In genomic region chr6:8155259-8156012, GRCh38 we compare ENCODE assay signal across 27 cellular contexts.
"Had no signal": no experiment of that assay in that cellular context is flagged by ENCODE, and none has a peak within 500 bp of the region (broad histone marks: within the 10 kb centered on the region; RNA-seq: fewer than 3 reads in every experiment).

No MANE protein-coding gene starts in this region.

- H3K36me3 Mint-ChIP-seq: naive B cell; natural killer cell treated with Interleukin-12 subunit alpha and Interleukin-12 subunit beta and Interleukin-15 and Interleukin-18, amount 100 ng/mL, for 72 hours; stimulated activated naive B cell treated with anti-CD40 and anti-IgM and Interleukin-4, amounts not matched to agents 10 μg/mL and 1 μg/mL and 100 μg/mL, for 72 hours had no signal

- H3K27ac ChIP-seq: coronary artery, esophagus squamous epithelium, parathyroid adenoma, right lobe of liver, thoracic aorta, tibial nerve, upper lobe of left lung, uterus had no signal

- H3K27me3 Mint-ChIP-seq: progenitor cell of endocrine pancreas had no signal

- H3K36me3 ChIP-seq: esophagus squamous epithelium, right lobe of liver, thoracic aorta, tibial nerve, upper lobe of left lung, uterus had no signal

- H3K4me1 ChIP-seq: esophagus squamous epithelium, parathyroid adenoma, right lobe of liver, tibial nerve, upper lobe of left lung, uterus had no signal

- H3K4me1 Mint-ChIP-seq: naive B cell; neural crest cell; stimulated activated naive B cell treated with anti-CD40 and anti-IgM and Interleukin-4, amounts not matched to agents 10 μg/mL and 1 μg/mL and 100 μg/mL, for 72 hours had no signal

- FAIRE-seq: endometrium, keratinocyte, small intestine had no signal

- ATAC-seq: effector memory CD8-positive, alpha-beta T cell; mucosa of descending colon; natural killer cell treated with Interleukin-12 subunit alpha and Interleukin-12 subunit beta and Interleukin-15 and Interleukin-18, amount 100 ng/mL, for 72 hours; right lobe of liver; stimulated activated naive B cell treated with anti-CD40 and anti-IgM and Interleukin-4, amounts not matched to agents 10 μg/mL and 1 μg/mL and 100 μg/mL, for 72 hours had no signal

- DNase-seq: dermis blood vessel endothelial cell; effector memory CD8-positive, alpha-beta T cell; erythroblast; esophagus squamous epithelium; foreskin melanocyte; hypothalamus; mesenchymal stem cell; mucosa of descending colon; naive B cell; right lobe of liver; small intestine; stimulated activated CD4-positive, alpha-beta T cell treated with anti-CD3 and anti-CD28 coated beads, Interleukin-15, amount 100 ng/mL, for 24 hours; stimulated activated CD4-positive, alpha-beta T cell treated with anti-CD3 and anti-CD28 coated beads, Interleukin-2, amount 100 ng/mL, for 48 hours; stimulated activated naive B cell treated with anti-CD40 and anti-IgM and Interleukin-4, amounts not matched to agents 10 μg/mL and 1 μg/mL and 100 μg/mL, for 72 hours; upper lobe of left lung; uterus had no signal

- H3K9me3 ChIP-seq: esophagus squamous epithelium, mucosa of descending colon, right lobe of liver, thoracic aorta, tibial nerve, upper lobe of left lung, uterus had no signal

- H3K4me3 ChIP-seq: coronary artery, esophagus squamous epithelium, mucosa of descending colon, right lobe of liver, thoracic aorta, tibial nerve, upper lobe of left lung, uterus had no signal

- H3K9me3 Mint-ChIP-seq: effector memory CD8-positive, alpha-beta T cell; natural killer cell treated with Interleukin-12 subunit alpha and Interleukin-12 subunit beta and Interleukin-15 and Interleukin-18, amount 100 ng/mL, for 72 hours; neural crest cell; stimulated activated naive CD8-positive, alpha-beta T cell treated with anti-CD3 and anti-CD28 coated beads, Interleukin-15, Interleukin-2, amounts not matched to agents 100 ng/mL and 50 ng/mL, for 24 hours had no signal

- H3K27me3 ChIP-seq: esophagus squamous epithelium, right lobe of liver, tibial nerve, upper lobe of left lung, uterus had no signal

- H3K4me3 Mint-ChIP-seq: effector memory CD8-positive, alpha-beta T cell; mesothelial cell of epicardium; naive B cell; natural killer cell treated with Interleukin-12 subunit alpha and Interleukin-12 subunit beta and Interleukin-15 and Interleukin-18, amount 100 ng/mL, for 72 hours; neural crest cell; stimulated activated naive B cell treated with anti-CD40 and anti-IgM and Interleukin-4, amounts not matched to agents 10 μg/mL and 1 μg/mL and 100 μg/mL, for 72 hours; stimulated activated naive CD8-positive, alpha-beta T cell treated with anti-CD3 and anti-CD28 coated beads, Interleukin-15, Interleukin-2, amounts not matched to agents 100 ng/mL and 50 ng/mL, for 24 hours had no signal

- H3K27ac Mint-ChIP-seq: effector memory CD8-positive, alpha-beta T cell; mesothelial cell of epicardium; naive B cell; natural killer cell treated with Interleukin-12 subunit alpha and Interleukin-12 subunit beta and Interleukin-15 and Interleukin-18, amount 100 ng/mL, for 72 hours; progenitor cell of endocrine pancreas; stimulated activated naive B cell treated with anti-CD40 and anti-IgM and Interleukin-4, amounts not matched to agents 10 μg/mL and 1 μg/mL and 100 μg/mL, for 72 hours; stimulated activated naive CD8-positive, alpha-beta T cell treated with anti-CD3 and anti-CD28 coated beads, Interleukin-15, Interleukin-2, amounts not matched to agents 100 ng/mL and 50 ng/mL, for 24 hours had no signal
